In the genomic region with DNA sequence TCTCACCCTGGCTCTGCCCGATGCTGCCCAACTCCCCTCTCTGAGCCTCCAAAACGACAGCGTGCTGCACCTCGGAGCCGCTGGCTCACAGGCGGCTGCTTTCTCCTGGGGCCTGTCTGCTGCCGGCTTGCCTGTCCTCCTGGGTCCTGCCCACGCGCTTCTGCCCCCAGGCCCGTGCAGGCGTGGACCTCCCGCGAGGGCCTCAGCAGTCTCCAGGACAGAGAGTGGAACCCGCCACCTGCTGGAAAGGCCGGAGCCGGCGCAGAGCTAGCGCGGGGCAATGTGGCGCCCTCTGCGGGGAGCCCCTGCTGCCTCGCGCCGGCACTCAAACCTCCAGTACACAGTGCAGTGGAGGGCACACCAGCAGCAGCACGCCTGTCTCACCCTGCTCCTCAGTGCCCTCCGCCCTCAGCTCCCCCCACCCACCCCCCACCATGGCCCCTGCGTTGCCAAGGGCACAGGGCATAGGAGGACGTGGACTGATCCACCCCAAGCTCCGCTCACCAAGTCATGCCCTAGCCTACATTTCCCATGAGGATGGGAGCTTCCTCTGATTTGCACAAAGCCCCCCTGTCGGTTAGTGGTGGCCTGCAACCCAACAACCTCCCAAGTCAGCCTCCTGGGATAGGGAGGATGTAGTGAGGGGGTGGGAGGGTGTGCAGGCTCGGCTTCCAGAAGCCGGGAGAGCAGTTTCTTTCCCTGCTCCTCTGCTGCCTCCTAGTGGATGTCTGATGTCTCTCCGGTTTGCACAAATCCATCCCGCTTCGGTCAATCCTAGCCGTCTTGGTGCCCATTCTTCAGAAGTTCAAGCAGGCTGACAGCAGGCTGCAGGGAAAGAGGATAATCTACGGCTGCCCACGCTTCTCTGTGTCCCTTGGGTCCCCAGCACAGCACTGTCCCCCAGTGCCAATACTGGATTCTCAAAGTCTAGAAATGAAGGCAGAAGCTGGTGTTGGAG, we compare ENCODE assay signal across 8 cellular contexts. TPM values are rescaled to one million over a fixed set of nuclear protein-coding genes. Genes with fewer than 3 reads are reported as not detected.
DNase-seq lines count a peak whose midpoint lies in the region; ATAC-seq and TF ChIP-seq lines count a peak whose summit lies in the region.

No MANE protein-coding gene starts in this region.

- intact Hi-C loops in colonic mucosa (cut with DNase I) = loop anchor here (5.0 kb wide), 2 partner anchors 507 to 722 kb away; no protein-coding TSS in a partner anchor

- H3K27me3 ChIP-seq in colonic mucosa = no peaks in the 10 kb centered on the region

- peak; percentile 50 for TF ChIP-seq CTCF in colonic mucosa (IDR thresholded peaks at IDR 0.05)

- H3K4me1 Mint-ChIP-seq in activated CD4-positive, alpha-beta T cell treated with anti-CD3 and anti-CD28 coated beads, Interleukin-2, amount 10 ng/mL, durations not matched to agents 7 days and 5 days = peaks cover 10% of the 10 kb centered on the region

- no peak overlapping the region for H3K27ac Mint-ChIP-seq in activated CD4-positive, alpha-beta T cell treated with anti-CD3 and anti-CD28 coated beads, Interleukin-2, amount 10 ng/mL, durations not matched to agents 7 days and 5 days

- peak overlapping the region; percentile 22 for H3K4me3 ChIP-seq in colonic mucosa

- H3K36me3 ChIP-seq in colonic mucosa = no peaks in the 10 kb centered on the region

- peak overlapping the region; percentile 31 for H3K4me3 Mint-ChIP-seq in activated CD4-positive, alpha-beta T cell treated with anti-CD3 and anti-CD28 coated beads, Interleukin-2, amount 10 ng/mL, durations not matched to agents 7 days and 5 days

- H3K9me3 Mint-ChIP-seq in activated CD4-positive, alpha-beta T cell treated with anti-CD3 and anti-CD28 coated beads, Interleukin-2, amount 10 ng/mL, durations not matched to agents 7 days and 5 days = no peaks in the 10 kb centered on the region

- H3K27ac ChIP-seq in colonic mucosa = no peak overlapping the region

- peak overlapping the region; percentile 40 to 48 for H3K9ac ChIP-seq in colonic mucosa (ENCODE audit: low read depth in 2 of 2, low read length in 2 of 2)

- peaks cover 15% of the 10 kb centered on the region for H3K4me1 ChIP-seq in colonic mucosa

- CTCF ChIA-PET in activated CD4-positive, alpha-beta T cell treated with anti-CD3 and anti-CD28 coated beads, Interleukin-2, amount 10 ng/mL, durations not matched to agents 7 days and 5 days (lab: Charles Lee) = interaction anchor here (0.5 to 3.8 kb wide), 40 partner anchors 9 to 722 kb away, joined by 3 to 21 read pairs (median 4); a partner anchor contains a TSS

- no peaks in the 10 kb centered on the region for H3K36me3 Mint-ChIP-seq in activated CD4-positive, alpha-beta T cell treated with anti-CD3 and anti-CD28 coated beads, Interleukin-2, amount 10 ng/mL, durations not matched to agents 7 days and 5 days (ENCODE audit: low read depth)

- DNase-seq in DMS 273 treated with DMSO at 0.1 percent for 48 hours (lab: John Stamatoyannopoulos, UW) (peak; percentile 69), NCI-H524 treated with DMSO at 0.1 percent for 48 hours (lab: John Stamatoyannopoulos, UW) (peak; percentile 46), colonic mucosa (peak; percentile 92), kidney tubule cell (ENCODE audit: low spot score) (peak; percentile 85)
- peak; percentile 75 for DNase-seq in activated CD4-positive, alpha-beta T cell treated with anti-CD3 and anti-CD28 coated beads, Interleukin-2, amount 10 ng/mL, durations not matched to agents 7 days and 5 days
- peak; percentile 72 for DNase-seq in stimulated activated CD4-positive, alpha-beta T cell treated with anti-CD3 and anti-CD28 coated beads, Interleukin-1b, Interleukin-23, amount 100 ng/mL, for 48 hours

- ATAC-seq in HG03342 (IDR thresholded peaks at IDR 0.05; ENCODE audit: unreplicated experiment) (peak; percentile 66), GM19463 (IDR thresholded peaks at IDR 0.05; ENCODE audit: unreplicated experiment) (no peak)

- peaks cover 6% of the 10 kb centered on the region for H3K27me3 Mint-ChIP-seq in activated CD4-positive, alpha-beta T cell treated with anti-CD3 and anti-CD28 coated beads, Interleukin-2, amount 10 ng/mL, durations not matched to agents 7 days and 5 days

- POLR2A ChIA-PET in activated CD4-positive, alpha-beta T cell treated with anti-CD3 and anti-CD28 coated beads, Interleukin-2, amount 10 ng/mL, durations not matched to agents 7 days and 5 days (lab: Charles Lee) = interaction anchor here (0.6 kb wide), 1 partner anchor 292 kb away, joined by 3 read pairs; no protein-coding TSS in a partner anchor

- no peaks in the 10 kb centered on the region for H3K9me3 ChIP-seq in colonic mucosa

RNA-seq across cellular contexts. Expression of a gene that starts 25.2 kb away (rescaled TPM):
- total RNA-seq in activated CD4-positive, alpha-beta T cell treated with anti-CD3 and anti-CD28 coated beads, Interleukin-2, amount 10 ng/mL, durations not matched to agents 7 days and 5 days = under 1 TPM; 0.15 to 0.57 TPM
- 1,000 to 10,000 TPM; 4,207 to 4,597 TPM for total RNA-seq in colonic mucosa

RNA-seq across cellular contexts. Expression of a gene that starts 30.9 kb away (rescaled TPM):
- not detected for total RNA-seq in activated CD4-positive, alpha-beta T cell treated with anti-CD3 and anti-CD28 coated beads, Interleukin-2, amount 10 ng/mL, durations not matched to agents 7 days and 5 days
- total RNA-seq in colonic mucosa = not detected

RNA-seq across cellular contexts. Expression of a gene that starts 45.6 kb away (rescaled TPM):
- not detected for total RNA-seq in activated CD4-positive, alpha-beta T cell treated with anti-CD3 and anti-CD28 coated beads, Interleukin-2, amount 10 ng/mL, durations not matched to agents 7 days and 5 days
- total RNA-seq in colonic mucosa = not detected

Comparison
In these comparisons a context has a peak if more than half of its experiments do, and no peak if none do; other contexts are left out.
1. RNA of a gene that starts 25.2 kb away (total RNA-seq): 4,207 to 4,597 TPM in colonic mucosa; 0.15 to 0.57 TPM in activated CD4-positive, alpha-beta T cell treated with anti-CD3 and anti-CD28 coated beads, Interleukin-2, amount 10 ng/mL, durations not matched to agents 7 days and 5 days; every median in the first group is over 1,000 times any median in the second.
2. Peak in every context shown above with its lines, with median percentiles within 50 percentile points of each other: DNase-seq.